21 cellular contexts compared by ENCODE assay signal in genomic region chr1:9551984-9552383, GRCh38.
"Had no signal": no experiment of that assay in that cellular context is flagged by ENCODE, and none has a peak within 500 bp of the region (broad histone marks: within the 10 kb centered on the region; RNA-seq: fewer than 3 reads in every experiment).

No MANE protein-coding gene starts in this region.

- H3K27me3 Mint-ChIP-seq: activated CD4-positive, alpha-beta memory T cell treated with anti-CD3 and anti-CD28 coated beads for 36 hours; activated CD4-positive, alpha-beta T cell treated with anti-CD3 and anti-CD28 coated beads for 36 hours; activated CD8-positive, alpha-beta memory T cell treated with anti-CD3 and anti-CD28 coated beads, Interleukin-2, amount 10 ng/mL, durations not matched to agents 7 days and 5 days; activated naive CD4-positive, alpha-beta T cell treated with anti-CD3 and anti-CD28 coated beads, Interleukin-2, amount 10 ng/mL, durations not matched to agents 7 days and 5 days; activated T-cell treated with anti-CD3 and anti-CD28 coated beads, Interleukin-2, amount 50 U/mL, for 24 hours; effector memory CD8-positive, alpha-beta T cell; type B pancreatic cell had no signal

- H3K36me3 ChIP-seq: ascending aorta, breast epithelium had no signal

- H3K9me3 ChIP-seq: ascending aorta, breast epithelium, left lung, SK-N-SH, suprapubic skin had no signal

- H3K4me3 Mint-ChIP-seq: activated CD4-positive, alpha-beta memory T cell treated with anti-CD3 and anti-CD28 coated beads for 36 hours; activated CD4-positive, alpha-beta T cell treated with anti-CD3 and anti-CD28 coated beads for 36 hours; activated CD8-positive, alpha-beta memory T cell treated with anti-CD3 and anti-CD28 coated beads, Interleukin-2, amount 10 ng/mL, durations not matched to agents 7 days and 5 days; activated naive CD4-positive, alpha-beta T cell treated with anti-CD3 and anti-CD28 coated beads, Interleukin-2, amount 10 ng/mL, durations not matched to agents 7 days and 5 days; activated T-cell treated with anti-CD3 and anti-CD28 coated beads, Interleukin-2, amount 50 U/mL, for 24 hours; effector memory CD8-positive, alpha-beta T cell; nephron; type B pancreatic cell had no signal

- H3K27ac ChIP-seq: ascending aorta, left lung, suprapubic skin had no signal

- ATAC-seq: activated CD4-positive, alpha-beta T cell treated with anti-CD3 and anti-CD28 coated beads for 36 hours; activated CD8-positive, alpha-beta memory T cell treated with anti-CD3 and anti-CD28 coated beads, Interleukin-2, amount 10 ng/mL, durations not matched to agents 7 days and 5 days; effector memory CD8-positive, alpha-beta T cell; left lung had no signal

- H3K4me1 Mint-ChIP-seq: activated CD4-positive, alpha-beta T cell treated with anti-CD3 and anti-CD28 coated beads for 36 hours; activated CD8-positive, alpha-beta memory T cell treated with anti-CD3 and anti-CD28 coated beads, Interleukin-2, amount 10 ng/mL, durations not matched to agents 7 days and 5 days; nephron had no signal

- H3K27ac Mint-ChIP-seq: activated CD4-positive, alpha-beta memory T cell treated with anti-CD3 and anti-CD28 coated beads for 36 hours; activated CD4-positive, alpha-beta T cell treated with anti-CD3 and anti-CD28 coated beads for 36 hours; activated CD8-positive, alpha-beta memory T cell treated with anti-CD3 and anti-CD28 coated beads, Interleukin-2, amount 10 ng/mL, durations not matched to agents 7 days and 5 days; activated naive CD4-positive, alpha-beta T cell treated with anti-CD3 and anti-CD28 coated beads, Interleukin-2, amount 10 ng/mL, durations not matched to agents 7 days and 5 days; activated T-cell treated with anti-CD3 and anti-CD28 coated beads, Interleukin-2, amount 50 U/mL, for 24 hours; type B pancreatic cell had no signal

- H3K9me3 Mint-ChIP-seq: activated CD4-positive, alpha-beta memory T cell treated with anti-CD3 and anti-CD28 coated beads for 36 hours; activated naive CD4-positive, alpha-beta T cell treated with anti-CD3 and anti-CD28 coated beads, Interleukin-2, amount 10 ng/mL, durations not matched to agents 7 days and 5 days; activated T-cell treated with anti-CD3 and anti-CD28 coated beads, Interleukin-2, amount 50 U/mL, for 24 hours; effector memory CD8-positive, alpha-beta T cell; nephron had no signal

- H3K27me3 ChIP-seq: ascending aorta, breast epithelium, left lung, suprapubic skin had no signal

- H3K4me3 ChIP-seq: ascending aorta, breast epithelium, left lung, suprapubic skin had no signal

- H3K4me1 ChIP-seq: breast epithelium had no signal

- DNase-seq: activated CD4-positive, alpha-beta memory T cell treated with anti-CD3 and anti-CD28 coated beads for 36 hours; activated CD4-positive, alpha-beta T cell treated with anti-CD3 and anti-CD28 coated beads for 36 hours; activated CD8-positive, alpha-beta memory T cell treated with anti-CD3 and anti-CD28 coated beads, Interleukin-2, amount 10 ng/mL, durations not matched to agents 7 days and 5 days; activated naive CD4-positive, alpha-beta T cell treated with anti-CD3 and anti-CD28 coated beads, Interleukin-2, amount 10 ng/mL, durations not matched to agents 7 days and 5 days; activated T-cell treated with anti-CD3 and anti-CD28 coated beads, Interleukin-2, amount 50 U/mL, for 24 hours; dermis blood vessel endothelial cell; effector memory CD8-positive, alpha-beta T cell; left lung; mesenchymal stem cell; occipital lobe; SK-N-SH; stimulated activated CD4-positive, alpha-beta T cell treated with anti-CD3 and anti-CD28 coated beads, Interleukin-2, amount 100 ng/mL, for 48 hours; stimulated activated naive CD4-positive, alpha-beta T cell treated with Interleukin-2 at 50 U/mL for 16 hours; T-helper 1 cell; T1000; WERI-Rb-1 had no signal
